In genomic region chr11:71580057-71581003, GRCh38 we compare ENCODE assay signal across 8 cellular contexts. TPM values are rescaled to one million over a fixed set of nuclear protein-coding genes. Genes with fewer than 3 reads are reported as not detected.
DNase-seq lines count a peak whose midpoint lies in the region; ATAC-seq and TF ChIP-seq lines count a peak whose summit lies in the region.

No MANE protein-coding gene starts in this region.

- no peaks in the 10 kb centered on the region for H3K36me3 Mint-ChIP-seq in activated naive CD4-positive, alpha-beta T cell treated with anti-CD3 and anti-CD28 coated beads, Interleukin-2, amount 10 ng/mL, durations not matched to agents 7 days and 5 days

- no peaks in the 10 kb centered on the region for H3K9me3 Mint-ChIP-seq in activated naive CD4-positive, alpha-beta T cell treated with anti-CD3 and anti-CD28 coated beads, Interleukin-2, amount 10 ng/mL, durations not matched to agents 7 days and 5 days

- H3K27me3 ChIP-seq in H7 (ENCODE audit: control insufficient read depth, insufficient read depth, low read length) (no peaks in the 10 kb centered on the region; the same call in none of the 2 replicates), cardiac muscle cell (no peaks in the 10 kb centered on the region), prostate gland (replicated peaks; ENCODE audit: insufficient read depth) (no peaks in the 10 kb centered on the region)

- no peaks in the 10 kb centered on the region for H3K9me3 ChIP-seq in cardiac muscle cell (ENCODE audit: low read depth)
- no peaks in the 10 kb centered on the region for H3K9me3 ChIP-seq in prostate gland

- no peak overlapping the region for H3K4me3 Mint-ChIP-seq in activated naive CD4-positive, alpha-beta T cell treated with anti-CD3 and anti-CD28 coated beads, Interleukin-2, amount 10 ng/mL, durations not matched to agents 7 days and 5 days

- H3K36me3 ChIP-seq in H7 (replicated peaks; ENCODE audit: control insufficient read depth, insufficient read depth, low read length) (no peaks in the 10 kb centered on the region), cardiac muscle cell (no peaks in the 10 kb centered on the region), prostate gland (no peaks in the 10 kb centered on the region)

- TF ChIP-seq CTCF in cardiac muscle cell (IDR thresholded peaks at IDR 0.05; ENCODE audit: low read depth, low read length) (peak; percentile 93), prostate gland (IDR thresholded peaks at IDR 0.05) (peak; percentile 46 to 77 (median 63))

- no peak for TF ChIP-seq POLR2A in prostate gland (IDR thresholded peaks at IDR 0.05)

- H3K4me3 ChIP-seq in H7 (ENCODE audit: insufficient read depth, low read depth, low read length) (no peak overlapping the region), cardiac muscle cell (no peak overlapping the region), prostate gland (no peak overlapping the region)

- H3K27ac ChIP-seq in cardiac muscle cell: no peak overlapping the region
- no peak overlapping the region for H3K27ac ChIP-seq in prostate gland

- WGBS in prostate gland: 10% methylated on average over 8 of the region's 8 CpGs

- CTCF ChIA-PET in activated naive CD4-positive, alpha-beta T cell treated with anti-CD3 and anti-CD28 coated beads, Interleukin-2, amount 10 ng/mL, durations not matched to agents 7 days and 5 days (lab: Charles Lee): interaction anchor here (0.6 kb wide), 1 partner anchor 9 kb away, joined by 3 read pairs; no protein-coding TSS in a partner anchor

- H3K4me1 ChIP-seq in cardiac muscle cell (ENCODE audit: low read depth): no peaks in the 10 kb centered on the region
- no peaks in the 10 kb centered on the region for H3K4me1 ChIP-seq in prostate gland (replicated peaks)

- peak; percentile 23 for DNase-seq in CD1c-positive myeloid dendritic cell (ENCODE audit: extremely low spot score)
- DNase-seq in H7: peak; percentile 84
- DNase-seq in NCI-H460 (ENCODE audit: extremely low read depth, low read depth): peak; percentile 39
- DNase-seq in activated naive CD4-positive, alpha-beta T cell treated with anti-CD3 and anti-CD28 coated beads, Interleukin-2, amount 10 ng/mL, durations not matched to agents 7 days and 5 days: peak; percentile 35
- peak; percentile 60 to 88 for DNase-seq in cardiac muscle cell (ENCODE audit: low read depth in 1 of 2, low spot score in 1 of 2)
- DNase-seq in prostate gland (ENCODE audit: low spot score): peak; percentile 79

- intact Hi-C loops in prostate gland (cut with DNase I): no loop called here

- ATAC-seq in HG03565 (IDR thresholded peaks at IDR 0.05; ENCODE audit: unreplicated experiment) (no peak), HG02759 (IDR thresholded peaks at IDR 0.05; ENCODE audit: unreplicated experiment) (no peak)

- no peak overlapping the region for H3K27ac Mint-ChIP-seq in activated naive CD4-positive, alpha-beta T cell treated with anti-CD3 and anti-CD28 coated beads, Interleukin-2, amount 10 ng/mL, durations not matched to agents 7 days and 5 days

- H3K27me3 Mint-ChIP-seq in activated naive CD4-positive, alpha-beta T cell treated with anti-CD3 and anti-CD28 coated beads, Interleukin-2, amount 10 ng/mL, durations not matched to agents 7 days and 5 days: peaks cover 30% of the 10 kb centered on the region

- peaks cover 2% of the 10 kb centered on the region for H3K4me1 Mint-ChIP-seq in activated naive CD4-positive, alpha-beta T cell treated with anti-CD3 and anti-CD28 coated beads, Interleukin-2, amount 10 ng/mL, durations not matched to agents 7 days and 5 days

RNA-seq across cellular contexts. Expression of gene KRTAP5-11, which starts 2.3 kb away (rescaled TPM):
- 0.92 TPM in 1 of 2 replicates, not detected in the other for total RNA-seq in H7 (2014; rRNA removed; shearing (Covaris generic))
- total RNA-seq in NCI-H460 (2014; rRNA removed; shearing (Covaris generic)): not detected in 2 replicates
- not detected in 2 replicates for polyA plus RNA-seq in NCI-H460 (2014; cell fraction: nucleus; rRNA removed)
- total RNA-seq in cardiac muscle cell (not detected in 2 replicates), prostate gland (not detected)
- not detected in 2 replicates for polyA plus RNA-seq in cardiac muscle cell

RNA-seq across cellular contexts. Expression of gene KRTAP5-10, which starts 15.0 kb away (rescaled TPM):
- total RNA-seq in H7 (2014; rRNA removed; shearing (Covaris generic)): 0.14 TPM in 1 of 2 replicates, not detected in the other
- total RNA-seq in NCI-H460 (2014; rRNA removed; shearing (Covaris generic)): not detected in 2 replicates
- polyA plus RNA-seq in NCI-H460 (2014; cell fraction: nucleus; rRNA removed): not detected in 2 replicates
- 0.14 TPM in 1 of 2 replicates, not detected in the other for total RNA-seq in cardiac muscle cell
- polyA plus RNA-seq in cardiac muscle cell: 0.23 and 0.34 TPM in 2 replicates
- not detected for total RNA-seq in prostate gland

RNA-seq across cellular contexts. Expression of gene KRTAP5-9, which starts 32.1 kb away (rescaled TPM):
- not detected in 2 replicates for total RNA-seq in H7 (2014; rRNA removed; shearing (Covaris generic))
- not detected in 2 replicates for total RNA-seq in NCI-H460 (2014; rRNA removed; shearing (Covaris generic))
- polyA plus RNA-seq in NCI-H460 (2014; cell fraction: nucleus; rRNA removed): not detected in 2 replicates
- 0.39 TPM in 1 of 2 replicates, not detected in the other for total RNA-seq in cardiac muscle cell
- not detected in 2 replicates for polyA plus RNA-seq in cardiac muscle cell
- total RNA-seq in prostate gland: 1 to 10 TPM in 1 of 2 donors, not detected in 1; 2.2 TPM

RNA-seq across cellular contexts. Expression of gene KRTAP5-8, which starts 42.5 kb away (rescaled TPM):
- not detected in 2 replicates for total RNA-seq in H7 (2014; rRNA removed; shearing (Covaris generic))
- not detected in 2 replicates for total RNA-seq in NCI-H460 (2014; rRNA removed; shearing (Covaris generic))
- polyA plus RNA-seq in NCI-H460 (2014; cell fraction: nucleus; rRNA removed): not detected in 2 replicates
- not detected in 2 replicates for total RNA-seq in cardiac muscle cell
- not detected in 2 replicates for polyA plus RNA-seq in cardiac muscle cell
- total RNA-seq in prostate gland: 1 to 10 TPM in 1 of 2 donors, not detected in 1; 2.8 TPM

RNA-seq across cellular contexts. Expression of gene KRTAP5-7, which starts 53.3 kb away (rescaled TPM):
- total RNA-seq in H7 (2014; rRNA removed; shearing (Covaris generic)): not detected in 2 replicates
- total RNA-seq in NCI-H460 (2014; rRNA removed; shearing (Covaris generic)): not detected in 2 replicates
- polyA plus RNA-seq in NCI-H460 (2014; cell fraction: nucleus; rRNA removed): not detected in 2 replicates
- not detected in 2 replicates for total RNA-seq in cardiac muscle cell
- polyA plus RNA-seq in cardiac muscle cell: 0.12 TPM in 1 of 2 replicates, not detected in the other
- total RNA-seq in prostate gland: 1 to 10 TPM in 1 of 2 donors, not detected in 1; 1.8 TPM

Comparison
In these comparisons a context has a peak if more than half of its experiments do, and no peak if none do; other contexts are left out.
1. DNase-seq: peak in every context shown above with its lines; median percentile 84 in H7; 79 in prostate gland; 74 in cardiac muscle cell; 39 in NCI-H460; 35 in activated naive CD4-positive, alpha-beta T cell treated with anti-CD3 and anti-CD28 coated beads, Interleukin-2, amount 10 ng/mL, durations not matched to agents 7 days and 5 days; 23 in CD1c-positive myeloid dendritic cell.